In the genomic region with DNA sequence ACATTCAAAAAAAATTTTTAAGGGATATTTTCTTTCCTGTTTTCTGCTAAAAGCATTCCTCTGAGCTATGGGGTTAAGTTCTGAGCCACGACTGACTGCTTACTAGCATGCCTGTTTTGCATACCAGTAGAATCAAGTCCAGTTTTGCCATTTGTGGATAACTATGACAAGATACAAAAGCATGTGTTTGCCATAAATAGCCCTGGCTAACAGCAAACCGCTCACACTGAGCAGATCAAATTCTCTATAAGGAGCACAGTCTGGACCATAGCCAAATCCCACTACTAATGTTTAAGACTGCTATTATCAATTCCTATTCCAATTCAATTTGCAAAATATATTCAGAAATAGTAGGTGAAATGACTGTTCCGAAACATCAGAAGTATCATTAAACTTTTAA, we compare ENCODE assay signal across 8 cellular contexts. TPM values are rescaled to one million over a fixed set of nuclear protein-coding genes. Genes with fewer than 3 reads are reported as not detected.
DNase-seq lines count a peak whose midpoint lies in the region; ATAC-seq and TF ChIP-seq lines count a peak whose summit lies in the region.

No MANE protein-coding gene starts in this region.

- no peaks in the 10 kb centered on the region for H3K9me3 Mint-ChIP-seq in activated CD4-positive, alpha-beta memory T cell treated with anti-CD3 and anti-CD28 coated beads for 36 hours

- no peak for TF ChIP-seq EP300 in transverse colon (IDR thresholded peaks at IDR 0.05; ENCODE audit: low read depth)

- H3K4me3 ChIP-seq in foreskin fibroblast (ENCODE audit: low read depth in 1 of 2, low read length in 2 of 2) (peak overlapping the region; percentile 10 to 72), transverse colon (peak overlapping the region in 1 of 4 donors; percentile 11)

- POLR2A ChIA-PET in activated CD4-positive, alpha-beta memory T cell treated with anti-CD3 and anti-CD28 coated beads for 36 hours (lab: Charles Lee), result interaction anchor here (0.6 kb wide), 1 partner anchor 31 kb away, joined by 4 read pairs; no protein-coding TSS in a partner anchor

- in situ Hi-C loops in transverse colon (cut with MboI; ENCODE audit: low pct_ligation_motif_present in 1 of 4, low pct_unique_long_range_greater_than_20kb in 1 of 4, low sequenced_read_pairs in 3 of 4), result loop anchor here in 1 of 4 donors (25.0 kb wide), 1 partner anchor 701 kb away; the partner anchor contains the start of gene NFKBIA

- 55 to 66% methylated on average over 3 of the region's 3 CpGs for WGBS in transverse colon (ENCODE audit: low coverage in 1 of 2), 2 donors

- intact Hi-C loops in transverse colon (cut with DNase I; ENCODE audit: low total_unique reads), result no loop called here
- intact Hi-C loops in activated CD4-positive, alpha-beta memory T cell treated with anti-CD3 and anti-CD28 coated beads for 36 hours (cut with micrococcal nuclease), result no loop called here

- H3K9me3 ChIP-seq in transverse colon, result no peaks in the 10 kb centered on the region

- peak; percentile 36 for ATAC-seq in HG02678 (IDR thresholded peaks at IDR 0.05; ENCODE audit: unreplicated experiment)
- no peak for ATAC-seq in GM18517 (IDR thresholded peaks at IDR 0.05; ENCODE audit: unreplicated experiment)

- no peaks in the 10 kb centered on the region for H3K27me3 ChIP-seq in transverse colon

- TF ChIP-seq CTCF in foreskin fibroblast (IDR thresholded peaks at IDR 0.05; ENCODE audit: low read depth, low read length) (no peak), transverse colon (IDR thresholded peaks at IDR 0.05) (no peak)

- no peak for TF ChIP-seq POLR2A in transverse colon (IDR thresholded peaks at IDR 0.05)

- H3K27ac ChIP-seq in transverse colon, result peak overlapping the region; percentile 31 to 97 (median 94)

- H3K36me3 ChIP-seq in transverse colon, result no peaks in the 10 kb centered on the region

- no peak overlapping the region for H3K4me3 Mint-ChIP-seq in activated CD4-positive, alpha-beta memory T cell treated with anti-CD3 and anti-CD28 coated beads for 36 hours

- H3K4me1 ChIP-seq in transverse colon, result peaks cover 6 to 49% (median 16%) of the 10 kb centered on the region in 4 donors

- CTCF ChIA-PET in activated CD4-positive, alpha-beta memory T cell treated with anti-CD3 and anti-CD28 coated beads for 36 hours (lab: Charles Lee), result interaction anchor here (0.7 to 5.3 kb wide), 2 partner anchors 12 to 55 kb away, joined by 3 to 35 read pairs; no protein-coding TSS in a partner anchor

- H3K27me3 Mint-ChIP-seq in activated CD4-positive, alpha-beta memory T cell treated with anti-CD3 and anti-CD28 coated beads for 36 hours, result no peaks in the 10 kb centered on the region

- no peak overlapping the region for H3K27ac Mint-ChIP-seq in activated CD4-positive, alpha-beta memory T cell treated with anti-CD3 and anti-CD28 coated beads for 36 hours

- DNase-seq in EH (ENCODE audit: low read depth) (peak; percentile 97), NCI-H748 treated with DMSO at 0.1 percent for 48 hours (lab: John Stamatoyannopoulos, UW) (peak; percentile 6), foreskin fibroblast (peak; percentile 91 to 94), transverse colon (peak; percentile 13), RPMI8226 (no peak)
- no peak for DNase-seq in activated CD4-positive, alpha-beta memory T cell treated with anti-CD3 and anti-CD28 coated beads for 36 hours

- peaks cover 22% of the 10 kb centered on the region for H3K4me1 Mint-ChIP-seq in activated CD4-positive, alpha-beta memory T cell treated with anti-CD3 and anti-CD28 coated beads for 36 hours (ENCODE audit: low read depth)

- H3K36me3 Mint-ChIP-seq in activated CD4-positive, alpha-beta memory T cell treated with anti-CD3 and anti-CD28 coated beads for 36 hours, result peaks cover 17% of the 10 kb centered on the region

RNA-seq across cellular contexts. Expression of gene CFL2, which starts 3.2 kb away (rescaled TPM):
- 100 to 1,000 TPM in 1 of 4 donors, 10 to 100 TPM in 3; 30.4 to 108 (median 44.9) TPM for total RNA-seq in transverse colon
- total RNA-seq in activated CD4-positive, alpha-beta memory T cell treated with anti-CD3 and anti-CD28 coated beads for 36 hours, result 1 to 10 TPM; 7.6 to 8.8 TPM

Comparison
In these comparisons a context has a peak if more than half of its experiments do, and no peak if none do; other contexts are left out.
1. DNase-seq: peak in EH (single experiment), NCI-H748 treated with DMSO at 0.1 percent for 48 hours (single experiment), foreskin fibroblast (2 of 2) and transverse colon (single experiment); none in activated CD4-positive, alpha-beta memory T cell treated with anti-CD3 and anti-CD28 coated beads for 36 hours (single experiment) and RPMI8226 (single experiment).